In the genomic region with DNA sequence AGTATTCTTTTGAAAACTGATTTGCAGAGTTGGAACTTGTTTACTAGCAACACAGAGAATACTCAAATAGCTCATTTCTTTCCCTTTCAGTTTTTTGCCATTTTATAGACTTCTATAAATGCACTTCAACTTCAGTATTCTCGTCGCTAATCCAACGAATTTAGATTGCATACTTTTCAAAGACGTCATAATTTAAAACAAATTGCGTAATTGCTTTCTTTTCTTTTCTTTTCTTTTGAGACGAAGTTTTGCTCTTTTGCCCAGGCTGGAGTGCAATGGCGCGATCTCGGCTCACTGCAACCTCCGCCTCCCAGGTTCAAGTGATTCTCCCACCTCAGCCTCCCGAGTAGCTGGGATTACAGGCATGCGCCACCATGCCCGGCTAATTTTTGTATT, we compare ENCODE assay signal across 8 cellular contexts. TPM values are rescaled to one million over a fixed set of nuclear protein-coding genes. Genes with fewer than 3 reads are reported as not detected.
A peak's percentile ranks its signal among the peaks of the same experiment; 100 is the strongest.
DNase-seq lines count a peak whose midpoint lies in the region; ATAC-seq and TF ChIP-seq lines count a peak whose summit lies in the region.
"Not testable (repeated sequence)": the region's sequence is repeated elsewhere in the genome, so short reads cannot be mapped to it uniquely, and the experiment has no call there.

No MANE protein-coding gene starts in this region.

- not testable (repeated sequence) for TF ChIP-seq EP300 in sigmoid colon (IDR thresholded peaks at IDR 0.05)

- intact Hi-C loops in activated CD8-positive, alpha-beta T cell treated with anti-CD3 and anti-CD28 coated beads for 36 hours (cut with micrococcal nuclease), result loop anchor here (2.0 kb wide), 1 partner anchor 154 kb away; the partner anchor contains the start of genes EIF5B and TXNDC9
- intact Hi-C loops in sigmoid colon (cut with DNase I), result loop anchor here (2.0 to 10.0 kb wide), 2 partner anchors 154 to 336 kb away; partner anchors contain the start of genes EIF5B, LIPT1, TSGA10 and TXNDC9

- peaks cover 31 to 37% (median 32%) of the 10 kb centered on the region in 3 donors for H3K4me1 Mint-ChIP-seq in CD8-positive, alpha-beta memory T cell
- peaks cover 28% of the 10 kb centered on the region for H3K4me1 Mint-ChIP-seq in activated CD8-positive, alpha-beta T cell treated with anti-CD3 and anti-CD28 coated beads for 36 hours (ENCODE audit: low read depth)
- not testable (repeated sequence) for H3K4me1 Mint-ChIP-seq in glutamatergic neuron (ENCODE audit: low read depth, unreplicated experiment)
- peaks cover 39% of the 10 kb centered on the region for H3K4me1 Mint-ChIP-seq in type B pancreatic cell (ENCODE audit: unreplicated experiment)

- H3K4me1 ChIP-seq in CD8-positive, alpha-beta memory T cell (ENCODE audit: insufficient read depth, low read length), result peaks cover 25% of the 10 kb centered on the region
- not testable (repeated sequence) for H3K4me1 ChIP-seq in NT2/D1 (ENCODE audit: insufficient read depth, insufficient read length); mucosa of stomach (ENCODE audit: control insufficient read depth, insufficient read depth, low read length)
- peaks cover 0 to 29% (median 18%) of the 10 kb centered on the region in 4 donors for H3K4me1 ChIP-seq in sigmoid colon

- CTCF ChIA-PET in CD8-positive, alpha-beta memory T cell (lab: Charles Lee), result interaction anchor here (1.4 kb wide), 1 partner anchor 144 kb away, joined by 3 read pairs; no protein-coding TSS in a partner anchor
- CTCF ChIA-PET in activated CD8-positive, alpha-beta T cell treated with anti-CD3 and anti-CD28 coated beads for 36 hours (lab: Charles Lee), result interaction anchor here (0.7 to 1.9 kb wide), 8 partner anchors 9 to 334 kb away, joined by 3 to 7 read pairs (median 3); partner anchors contain the start of gene TXNDC9

- TF ChIP-seq CTCF in activated CD8-positive, alpha-beta T cell treated with anti-CD3 and anti-CD28 coated beads for 36 hours (IDR thresholded peaks at IDR 0.05); glutamatergic neuron (IDR thresholded peaks at IDR 0.05; ENCODE audit: partially characterized antibody, unreplicated experiment); sigmoid colon (IDR thresholded peaks at IDR 0.05); type B pancreatic cell (conservative IDR thresholded peaks at IDR 0.05): not testable (repeated sequence)

- H3K4me3 ChIP-seq in CD8-positive, alpha-beta memory T cell (ENCODE audit: low read length); NT2/D1 (ENCODE audit: insufficient read length, low read depth); mucosa of stomach (ENCODE audit: low read length): not testable (repeated sequence)
- peak overlapping the region in 1 of 4 donors; percentile 99 for H3K4me3 ChIP-seq in sigmoid colon

- WGBS in sigmoid colon, 2 donors, result 66 to 74% methylated on average over 13 of the region's 13 CpGs

- H3K27ac ChIP-seq in CD8-positive, alpha-beta memory T cell (ENCODE audit: low read depth, low read length), result not testable (repeated sequence)
- peak overlapping the region; percentile 93 for H3K27ac ChIP-seq in caudate nucleus (ENCODE audit: low read depth, low read length)
- peak overlapping the region; percentile 95 to 100 (median 98) for H3K27ac ChIP-seq in sigmoid colon

- not testable (repeated sequence) for H3K36me3 Mint-ChIP-seq in CD8-positive, alpha-beta memory T cell; glutamatergic neuron (ENCODE audit: unreplicated experiment); type B pancreatic cell
- H3K36me3 Mint-ChIP-seq in activated CD8-positive, alpha-beta T cell treated with anti-CD3 and anti-CD28 coated beads for 36 hours (ENCODE audit: low read depth), result peaks cover 15% of the 10 kb centered on the region

- H3K27me3 Mint-ChIP-seq in CD8-positive, alpha-beta memory T cell; activated CD8-positive, alpha-beta T cell treated with anti-CD3 and anti-CD28 coated beads for 36 hours; glutamatergic neuron (ENCODE audit: unreplicated experiment); type B pancreatic cell: not testable (repeated sequence)

- H3K36me3 ChIP-seq in CD8-positive, alpha-beta memory T cell (ENCODE audit: insufficient read depth, low read length); NT2/D1 (ENCODE audit: insufficient read depth, insufficient read length, low read length); mucosa of stomach (ENCODE audit: control insufficient read depth, insufficient read depth, low read length); sigmoid colon: not testable (repeated sequence)

- peak overlapping the region; percentile 90 for H3K9ac ChIP-seq in NT2/D1 (ENCODE audit: insufficient read length, low read depth)
- peak overlapping the region; percentile 65 for H3K9ac ChIP-seq in mucosa of stomach (ENCODE audit: low read length)

- not testable (repeated sequence) for TF ChIP-seq POLR2A in sigmoid colon (IDR thresholded peaks at IDR 0.05)

- peak overlapping the region; percentile 55 to 100 (median 86) for H3K27ac Mint-ChIP-seq in CD8-positive, alpha-beta memory T cell
- peak overlapping the region; percentile 3 for H3K27ac Mint-ChIP-seq in activated CD8-positive, alpha-beta T cell treated with anti-CD3 and anti-CD28 coated beads for 36 hours
- H3K27ac Mint-ChIP-seq in glutamatergic neuron (ENCODE audit: unreplicated experiment); type B pancreatic cell: not testable (repeated sequence)

- DNase-seq in CD8-positive, alpha-beta memory T cell; NT2/D1 (ENCODE audit: low read depth, low spot score); activated CD8-positive, alpha-beta T cell treated with anti-CD3 and anti-CD28 coated beads for 36 hours; caudate nucleus (lab: John Stamatoyannopoulos, UW); glutamatergic neuron; sigmoid colon; type B pancreatic cell (ENCODE audit: extremely low spot score, unreplicated experiment): not testable (repeated sequence)

- POLR2A ChIA-PET in CD8-positive, alpha-beta memory T cell (lab: Charles Lee), result interaction anchor here (0.6 to 1.0 kb wide), 2 partner anchors 350 to 826 kb away, joined by 4 to 9 read pairs; partner anchors contain the start of gene C2orf15
- POLR2A ChIA-PET in activated CD8-positive, alpha-beta T cell treated with anti-CD3 and anti-CD28 coated beads for 36 hours (lab: Charles Lee), result interaction anchor here (0.9 kb wide), 1 partner anchor 349 kb away, joined by 3 read pairs; the partner anchor contains the start of gene C2orf15

- H3K4me3 Mint-ChIP-seq in CD8-positive, alpha-beta memory T cell, result peak overlapping the region in 1 of 7 donors; percentile 47
- H3K4me3 Mint-ChIP-seq in activated CD8-positive, alpha-beta T cell treated with anti-CD3 and anti-CD28 coated beads for 36 hours, result peak overlapping the region; percentile 34
- H3K4me3 Mint-ChIP-seq in glutamatergic neuron (ENCODE audit: unreplicated experiment), result peak overlapping the region; percentile 55
- H3K4me3 Mint-ChIP-seq in type B pancreatic cell, result peak overlapping the region; percentile 16

- H3K9me3 Mint-ChIP-seq in CD8-positive, alpha-beta memory T cell; activated CD8-positive, alpha-beta T cell treated with anti-CD3 and anti-CD28 coated beads for 36 hours; glutamatergic neuron (ENCODE audit: unreplicated experiment); type B pancreatic cell: not testable (repeated sequence)

- not testable (repeated sequence) for ATAC-seq in activated CD8-positive, alpha-beta T cell treated with anti-CD3 and anti-CD28 coated beads for 36 hours

- H3K9me3 ChIP-seq in CD8-positive, alpha-beta memory T cell (ENCODE audit: low read length); NT2/D1 (ENCODE audit: insufficient read depth, low read length); mucosa of stomach (ENCODE audit: control insufficient read depth, low read length); sigmoid colon: not testable (repeated sequence)

- not testable (repeated sequence) for H3K27me3 ChIP-seq in CD8-positive, alpha-beta memory T cell (ENCODE audit: insufficient read depth, low read length, poor library complexity, severe bottlenecking); NT2/D1 (ENCODE audit: insufficient read depth, insufficient read length); mucosa of stomach (ENCODE audit: control insufficient read depth, insufficient read depth, low read length); sigmoid colon

RNA-seq across cellular contexts. Expression of gene REV1, which starts 1.2 kb away (rescaled TPM):
- 10 to 100 TPM; 30.0 to 30.8 TPM for total RNA-seq in CD8-positive, alpha-beta memory T cell
- polyA plus RNA-seq in CD8-positive, alpha-beta memory T cell, result 25.5 TPM
- 10 to 100 TPM; 29.2 to 31.1 TPM for total RNA-seq in activated CD8-positive, alpha-beta T cell treated with anti-CD3 and anti-CD28 coated beads for 36 hours
- total RNA-seq in glutamatergic neuron (ENCODE audit: unreplicated experiment), result 39.2 TPM
- 10 to 100 TPM; 41.7 to 73.1 (median 46.7) TPM for total RNA-seq in sigmoid colon
- polyA plus RNA-seq in sigmoid colon, result 10 to 100 TPM in 1 of 3 donors, 1 to 10 TPM in 2; 7.2 to 16.2 (median 7.2) TPM
- total RNA-seq in type B pancreatic cell (ENCODE audit: low replicate concordance), result 29.0 and 42.6 TPM in 2 replicates
